Comparison of ENCODE assay signal across 1 cellular context in the genomic region with DNA sequence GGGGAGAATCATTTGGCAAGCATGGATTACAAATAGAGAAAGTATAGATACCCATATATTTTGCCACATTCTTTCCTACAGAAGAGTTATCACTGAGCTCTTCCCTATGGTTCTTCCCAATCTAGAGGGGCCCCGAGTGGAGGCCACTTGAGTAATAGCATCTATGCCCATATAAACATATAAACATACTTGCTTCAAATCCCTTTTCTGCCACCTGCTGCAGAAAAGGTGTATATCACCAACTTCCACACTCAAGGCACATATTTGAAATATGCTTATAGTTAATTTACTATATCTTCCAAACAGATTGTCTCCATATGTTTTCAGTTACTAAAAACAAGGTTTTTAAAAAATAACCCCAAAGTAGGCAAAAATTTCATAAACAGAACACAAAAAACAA.
TF ChIP-seq lines count a peak whose summit lies in the region.

No MANE protein-coding gene starts in this region.

TF ChIP-seq in GM23338, 12 proteins besides CTCF, POLR2A, EP300 and RAD21 (continued from another document):
- TF ChIP-seq, protein P1, sequence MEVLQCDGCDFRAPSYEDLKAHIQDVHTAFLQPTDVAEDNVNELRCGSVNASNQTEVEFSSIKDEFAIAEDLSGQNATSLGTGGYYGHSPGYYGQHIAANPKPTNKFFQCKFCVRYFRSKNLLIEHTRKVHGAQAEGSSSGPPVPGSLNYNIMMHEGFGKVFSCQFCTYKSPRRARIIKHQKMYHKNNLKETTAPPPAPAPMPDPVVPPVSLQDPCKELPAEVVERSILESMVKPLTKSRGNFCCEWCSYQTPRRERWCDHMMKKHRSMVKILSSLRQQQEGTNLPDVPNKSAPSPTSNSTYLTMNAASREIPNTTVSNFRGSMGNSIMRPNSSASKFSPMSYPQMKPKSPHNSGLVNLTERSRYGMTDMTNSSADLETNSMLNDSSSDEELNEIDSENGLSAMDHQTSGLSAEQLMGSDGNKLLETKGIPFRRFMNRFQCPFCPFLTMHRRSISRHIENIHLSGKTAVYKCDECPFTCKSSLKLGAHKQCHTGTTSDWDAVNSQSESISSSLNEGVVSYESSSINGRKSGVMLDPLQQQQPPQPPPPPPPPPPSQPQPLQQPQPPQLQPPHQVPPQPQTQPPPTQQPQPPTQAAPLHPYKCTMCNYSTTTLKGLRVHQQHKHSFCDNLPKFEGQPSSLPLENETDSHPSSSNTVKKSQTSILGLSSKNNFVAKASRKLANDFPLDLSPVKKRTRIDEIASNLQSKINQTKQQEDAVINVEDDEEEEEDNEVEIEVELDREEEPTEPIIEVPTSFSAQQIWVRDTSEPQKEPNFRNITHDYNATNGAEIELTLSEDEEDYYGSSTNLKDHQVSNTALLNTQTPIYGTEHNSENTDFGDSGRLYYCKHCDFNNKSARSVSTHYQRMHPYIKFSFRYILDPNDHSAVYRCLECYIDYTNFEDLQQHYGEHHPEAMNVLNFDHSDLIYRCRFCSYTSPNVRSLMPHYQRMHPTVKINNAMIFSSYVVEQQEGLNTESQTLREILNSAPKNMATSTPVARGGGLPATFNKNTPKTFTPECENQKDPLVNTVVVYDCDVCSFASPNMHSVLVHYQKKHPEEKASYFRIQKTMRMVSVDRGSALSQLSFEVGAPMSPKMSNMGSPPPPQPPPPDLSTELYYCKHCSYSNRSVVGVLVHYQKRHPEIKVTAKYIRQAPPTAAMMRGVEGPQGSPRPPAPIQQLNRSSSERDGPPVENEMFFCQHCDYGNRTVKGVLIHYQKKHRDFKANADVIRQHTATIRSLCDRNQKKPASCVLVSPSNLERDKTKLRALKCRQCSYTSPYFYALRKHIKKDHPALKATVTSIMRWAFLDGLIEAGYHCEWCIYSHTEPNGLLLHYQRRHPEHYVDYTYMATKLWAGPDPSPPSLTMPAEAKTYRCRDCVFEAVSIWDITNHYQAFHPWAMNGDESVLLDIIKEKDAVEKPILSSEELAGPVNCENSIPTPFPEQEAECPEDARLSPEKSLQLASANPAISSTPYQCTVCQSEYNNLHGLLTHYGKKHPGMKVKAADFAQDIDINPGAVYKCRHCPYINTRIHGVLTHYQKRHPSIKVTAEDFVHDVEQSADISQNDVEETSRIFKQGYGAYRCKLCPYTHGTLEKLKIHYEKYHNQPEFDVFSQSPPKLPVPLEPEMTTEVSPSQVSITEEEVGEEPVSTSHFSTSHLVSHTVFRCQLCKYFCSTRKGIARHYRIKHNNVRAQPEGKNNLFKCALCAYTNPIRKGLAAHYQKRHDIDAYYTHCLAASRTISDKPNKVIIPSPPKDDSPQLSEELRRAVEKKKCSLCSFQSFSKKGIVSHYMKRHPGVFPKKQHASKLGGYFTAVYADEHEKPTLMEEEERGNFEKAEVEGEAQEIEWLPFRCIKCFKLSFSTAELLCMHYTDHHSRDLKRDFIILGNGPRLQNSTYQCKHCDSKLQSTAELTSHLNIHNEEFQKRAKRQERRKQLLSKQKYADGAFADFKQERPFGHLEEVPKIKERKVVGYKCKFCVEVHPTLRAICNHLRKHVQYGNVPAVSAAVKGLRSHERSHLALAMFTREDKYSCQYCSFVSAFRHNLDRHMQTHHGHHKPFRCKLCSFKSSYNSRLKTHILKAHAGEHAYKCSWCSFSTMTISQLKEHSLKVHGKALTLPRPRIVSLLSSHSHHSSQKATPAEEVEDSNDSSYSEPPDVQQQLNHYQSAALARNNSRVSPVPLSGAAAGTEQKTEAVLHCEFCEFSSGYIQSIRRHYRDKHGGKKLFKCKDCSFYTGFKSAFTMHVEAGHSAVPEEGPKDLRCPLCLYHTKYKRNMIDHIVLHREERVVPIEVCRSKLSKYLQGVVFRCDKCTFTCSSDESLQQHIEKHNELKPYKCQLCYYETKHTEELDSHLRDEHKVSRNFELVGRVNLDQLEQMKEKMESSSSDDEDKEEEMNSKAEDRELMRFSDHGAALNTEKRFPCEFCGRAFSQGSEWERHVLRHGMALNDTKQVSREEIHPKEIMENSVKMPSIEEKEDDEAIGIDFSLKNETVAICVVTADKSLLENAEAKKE (CRISPR knock-in tag; IDR thresholded peaks at IDR 0.05): no peak
- TF ChIP-seq EZH2 (IDR thresholded peaks at IDR 0.05; ENCODE audit: low read depth, unreplicated experiment): no peak
- no peak for TF ChIP-seq JUNB (IDR thresholded peaks at IDR 0.05; ENCODE audit: unreplicated experiment)
- no peak for TF ChIP-seq STAT1 (IDR thresholded peaks at IDR 0.05; ENCODE audit: unreplicated experiment)
- no peak for TF ChIP-seq CREB1 (CRISPR knock-in tag; IDR thresholded peaks at IDR 0.05; ENCODE audit: low read depth)
- no peak for TF ChIP-seq ZNF331 (CRISPR knock-in tag; IDR thresholded peaks at IDR 0.05; ENCODE audit: low read depth)
- TF ChIP-seq, protein P2, sequence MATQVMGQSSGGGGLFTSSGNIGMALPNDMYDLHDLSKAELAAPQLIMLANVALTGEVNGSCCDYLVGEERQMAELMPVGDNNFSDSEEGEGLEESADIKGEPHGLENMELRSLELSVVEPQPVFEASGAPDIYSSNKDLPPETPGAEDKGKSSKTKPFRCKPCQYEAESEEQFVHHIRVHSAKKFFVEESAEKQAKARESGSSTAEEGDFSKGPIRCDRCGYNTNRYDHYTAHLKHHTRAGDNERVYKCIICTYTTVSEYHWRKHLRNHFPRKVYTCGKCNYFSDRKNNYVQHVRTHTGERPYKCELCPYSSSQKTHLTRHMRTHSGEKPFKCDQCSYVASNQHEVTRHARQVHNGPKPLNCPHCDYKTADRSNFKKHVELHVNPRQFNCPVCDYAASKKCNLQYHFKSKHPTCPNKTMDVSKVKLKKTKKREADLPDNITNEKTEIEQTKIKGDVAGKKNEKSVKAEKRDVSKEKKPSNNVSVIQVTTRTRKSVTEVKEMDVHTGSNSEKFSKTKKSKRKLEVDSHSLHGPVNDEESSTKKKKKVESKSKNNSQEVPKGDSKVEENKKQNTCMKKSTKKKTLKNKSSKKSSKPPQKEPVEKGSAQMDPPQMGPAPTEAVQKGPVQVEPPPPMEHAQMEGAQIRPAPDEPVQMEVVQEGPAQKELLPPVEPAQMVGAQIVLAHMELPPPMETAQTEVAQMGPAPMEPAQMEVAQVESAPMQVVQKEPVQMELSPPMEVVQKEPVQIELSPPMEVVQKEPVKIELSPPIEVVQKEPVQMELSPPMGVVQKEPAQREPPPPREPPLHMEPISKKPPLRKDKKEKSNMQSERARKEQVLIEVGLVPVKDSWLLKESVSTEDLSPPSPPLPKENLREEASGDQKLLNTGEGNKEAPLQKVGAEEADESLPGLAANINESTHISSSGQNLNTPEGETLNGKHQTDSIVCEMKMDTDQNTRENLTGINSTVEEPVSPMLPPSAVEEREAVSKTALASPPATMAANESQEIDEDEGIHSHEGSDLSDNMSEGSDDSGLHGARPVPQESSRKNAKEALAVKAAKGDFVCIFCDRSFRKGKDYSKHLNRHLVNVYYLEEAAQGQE (IDR thresholded peaks at IDR 0.05; ENCODE audit: unreplicated experiment): no peak
- no peak for TF ChIP-seq NANOG (IDR thresholded peaks at IDR 0.05; ENCODE audit: borderline replicate concordance)
- TF ChIP-seq POLR2AphosphoS5 (IDR thresholded peaks at IDR 0.05; ENCODE audit: low read depth): no peak
- TF ChIP-seq, protein P3, sequence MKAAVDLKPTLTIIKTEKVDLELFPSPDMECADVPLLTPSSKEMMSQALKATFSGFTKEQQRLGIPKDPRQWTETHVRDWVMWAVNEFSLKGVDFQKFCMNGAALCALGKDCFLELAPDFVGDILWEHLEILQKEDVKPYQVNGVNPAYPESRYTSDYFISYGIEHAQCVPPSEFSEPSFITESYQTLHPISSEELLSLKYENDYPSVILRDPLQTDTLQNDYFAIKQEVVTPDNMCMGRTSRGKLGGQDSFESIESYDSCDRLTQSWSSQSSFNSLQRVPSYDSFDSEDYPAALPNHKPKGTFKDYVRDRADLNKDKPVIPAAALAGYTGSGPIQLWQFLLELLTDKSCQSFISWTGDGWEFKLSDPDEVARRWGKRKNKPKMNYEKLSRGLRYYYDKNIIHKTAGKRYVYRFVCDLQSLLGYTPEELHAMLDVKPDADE (IDR thresholded peaks at IDR 0.05): no peak
- no peak for TF ChIP-seq ZNF114 (CRISPR knock-in tag; IDR thresholded peaks at IDR 0.05)
